15 cellular contexts compared by ENCODE assay signal in genomic region chr3:152280539-152280938, GRCh38. TPM values are rescaled to one million over a fixed set of nuclear protein-coding genes. Genes with fewer than 3 reads are reported as not detected.
A peak's percentile ranks its signal among the peaks of the same experiment; 100 is the strongest.
DNase-seq lines count a peak whose midpoint lies in the region; ATAC-seq and TF ChIP-seq lines count a peak whose summit lies in the region.
"Had no signal": no experiment of that assay in that cellular context is flagged by ENCODE, and none has a peak within 500 bp of the region (broad histone marks: within the 10 kb centered on the region; RNA-seq: fewer than 3 reads in every experiment).

No MANE protein-coding gene starts in this region.

- H3K4me2 ChIP-seq in BLaER1 (peak overlapping the region; percentile 54), DND-41 (ENCODE audit: insufficient read depth, low read length) (peak overlapping the region; percentile 33; the same call in 1 of the 2 replicates)

- intact Hi-C loops in activated T-helper 1 cell treated with anti-CD3 and anti-CD28 coated beads, Interleukin-12 subunit alpha, Interleukin-12 subunit beta, Interleukin-2, Interleukin-4 antibody, amounts not matched to agents 30 ng/mL and 10 ng/mL and 1 ng/mL, durations not matched to agents 14 hours and 24 hours and 36 hours (cut with micrococcal nuclease) = no loop called here

- H2AFZ ChIP-seq in DND-41 (ENCODE audit: low read depth, low read length) = no peak overlapping the region

- peaks cover 25% of the 10 kb centered on the region for H3K36me3 Mint-ChIP-seq in activated T-helper 1 cell treated with anti-CD3 and anti-CD28 coated beads, Interleukin-12 subunit alpha, Interleukin-12 subunit beta, Interleukin-2, Interleukin-4 antibody, amounts not matched to agents 30 ng/mL and 10 ng/mL and 1 ng/mL, durations not matched to agents 14 hours and 24 hours and 36 hours (ENCODE audit: low read depth)
- H3K36me3 Mint-ChIP-seq in naive B cell = no peaks in the 10 kb centered on the region

- H4K20me1 ChIP-seq in BLaER1 = peaks cover 97% of the 10 kb centered on the region
- H4K20me1 ChIP-seq in DND-41 (ENCODE audit: insufficient read depth, low read length) = peaks cover 81% of the 10 kb centered on the region

- H3K4me1 ChIP-seq in BLaER1 (peaks cover 56% of the 10 kb centered on the region), DND-41 (ENCODE audit: insufficient read depth, low read length) (peaks cover 94% of the 10 kb centered on the region)

- no peaks in the 10 kb centered on the region for H3K27me3 Mint-ChIP-seq in activated T-helper 1 cell treated with anti-CD3 and anti-CD28 coated beads, Interleukin-12 subunit alpha, Interleukin-12 subunit beta, Interleukin-2, Interleukin-4 antibody, amounts not matched to agents 30 ng/mL and 10 ng/mL and 1 ng/mL, durations not matched to agents 14 hours and 24 hours and 36 hours (ENCODE audit: insufficient read depth)
- no peaks in the 10 kb centered on the region for H3K27me3 Mint-ChIP-seq in naive B cell

- DNase-seq in DND-41 = no peak
- DNase-seq in activated T-helper 1 cell treated with anti-CD3 and anti-CD28 coated beads, Interleukin-12 subunit alpha, Interleukin-12 subunit beta, Interleukin-2, Interleukin-4 antibody, amounts not matched to agents 30 ng/mL and 10 ng/mL and 1 ng/mL, durations not matched to agents 14 hours and 24 hours and 36 hours (ENCODE audit: low spot score) = no peak
- DNase-seq in naive B cell = no peak
- no peak for DNase-seq in omental fat pad (ENCODE audit: low spot score)
- no peak for DNase-seq in DMS153 (lab: John Stamatoyannopoulos, UW)
- DNase-seq in activated CD8-positive, alpha-beta memory T cell treated with anti-CD3 and anti-CD28 coated beads, Interleukin-2, amount 50 U/mL, for 48 hours = no peak
- DNase-seq in GF-D8 (lab: John Stamatoyannopoulos, UW) = no peak
- DNase-seq: activated CD4-positive, CD25-positive, alpha-beta regulatory T cell treated with anti-CD3 and anti-CD28 coated beads, Interleukin-2, amount 50 U/mL, for 72 hours; adrenal gland; glutamatergic neuron; Kasumi-1; NCI-H2081 treated with DMSO at 0.1 percent for 48 hours; stimulated activated CD4-positive, alpha-beta T cell treated with anti-CD3 and anti-CD28 coated beads, Interleukin-1b, Interleukin-23, amount 100 ng/mL, for 48 hours had no signal

- H3K9me3 Mint-ChIP-seq in activated T-helper 1 cell treated with anti-CD3 and anti-CD28 coated beads, Interleukin-12 subunit alpha, Interleukin-12 subunit beta, Interleukin-2, Interleukin-4 antibody, amounts not matched to agents 30 ng/mL and 10 ng/mL and 1 ng/mL, durations not matched to agents 14 hours and 24 hours and 36 hours = no peaks in the 10 kb centered on the region
- no peaks in the 10 kb centered on the region for H3K9me3 Mint-ChIP-seq in naive B cell

- H3K36me3 ChIP-seq in BLaER1 = no peaks in the 10 kb centered on the region
- 0 out of 2 replicates have a peak, but pooled peaks cover 5% of the 10 kb centered on the region for H3K36me3 ChIP-seq in DND-41 (ENCODE audit: insufficient read depth, low read length)
- H3K36me3 ChIP-seq: adrenal gland had no signal

- H3K4me3 Mint-ChIP-seq in activated T-helper 1 cell treated with anti-CD3 and anti-CD28 coated beads, Interleukin-12 subunit alpha, Interleukin-12 subunit beta, Interleukin-2, Interleukin-4 antibody, amounts not matched to agents 30 ng/mL and 10 ng/mL and 1 ng/mL, durations not matched to agents 14 hours and 24 hours and 36 hours = peak overlapping the region; percentile 57
- peak overlapping the region; percentile 41 to 81 (median 68) for H3K4me3 Mint-ChIP-seq in naive B cell

- H3K4me1 Mint-ChIP-seq in activated T-helper 1 cell treated with anti-CD3 and anti-CD28 coated beads, Interleukin-12 subunit alpha, Interleukin-12 subunit beta, Interleukin-2, Interleukin-4 antibody, amounts not matched to agents 30 ng/mL and 10 ng/mL and 1 ng/mL, durations not matched to agents 14 hours and 24 hours and 36 hours (ENCODE audit: low read depth) = peaks cover 85% of the 10 kb centered on the region
- peaks cover 61 to 86% (median 70%) of the 10 kb centered on the region in 3 donors for H3K4me1 Mint-ChIP-seq in naive B cell

- no peaks in the 10 kb centered on the region for H3K9me3 ChIP-seq in BLaER1
- H3K9me3 ChIP-seq in DND-41 (ENCODE audit: insufficient read depth, low read length, severe bottlenecking) = no peaks in the 10 kb centered on the region
- H3K9me3 ChIP-seq: adrenal gland had no signal

- H3K27me3 ChIP-seq in BLaER1 = no peaks in the 10 kb centered on the region
- no peaks in the 10 kb centered on the region for H3K27me3 ChIP-seq in DND-41 (ENCODE audit: insufficient read depth, low read length, poor library complexity)
- H3K27me3 ChIP-seq: adrenal gland had no signal

- H3K9ac ChIP-seq in BLaER1 (no peak overlapping the region), DND-41 (ENCODE audit: low read depth, low read length) (no peak overlapping the region)

- ATAC-seq in DND-41 (ENCODE audit: insufficient read depth, low read depth) (no peak), naive B cell (ENCODE audit: low read depth in 2 of 2) (no peak), omental fat pad (ENCODE audit: low FRiP score) (no peak)

- no peak overlapping the region for H3K27ac ChIP-seq in BLaER1
- no peak overlapping the region for H3K27ac ChIP-seq in DND-41 (ENCODE audit: low read length)
- H3K27ac ChIP-seq: C4-2B had no signal

- H3K79me2 ChIP-seq in DND-41 (ENCODE audit: insufficient read depth, low read length) = peaks cover 100% of the 10 kb centered on the region

- peak overlapping the region; percentile 55 for H3K27ac Mint-ChIP-seq in activated T-helper 1 cell treated with anti-CD3 and anti-CD28 coated beads, Interleukin-12 subunit alpha, Interleukin-12 subunit beta, Interleukin-2, Interleukin-4 antibody, amounts not matched to agents 30 ng/mL and 10 ng/mL and 1 ng/mL, durations not matched to agents 14 hours and 24 hours and 36 hours
- peak overlapping the region in 5 of 6 donors; percentile 24 to 89 (median 51) for H3K27ac Mint-ChIP-seq in naive B cell

- TF ChIP-seq CTCF in DND-41 (IDR thresholded peaks at IDR 0.05; ENCODE audit: borderline replicate concordance, extremely low read depth, low read length, poor library complexity, severe bottlenecking) = no peak
- TF ChIP-seq CTCF in omental fat pad (IDR thresholded peaks at IDR 0.05) = no peak

- no peak overlapping the region for H3K4me3 ChIP-seq in BLaER1
- H3K4me3 ChIP-seq in DND-41 (ENCODE audit: low read depth in 1 of 2, low read length in 2 of 2) = no peak overlapping the region
- H3K4me3 ChIP-seq: adrenal gland had no signal

RNA-seq across cellular contexts. Expression of gene MBNL1, which starts 11.8 kb away (rescaled TPM):
- total RNA-seq in activated T-helper 1 cell treated with anti-CD3 and anti-CD28 coated beads, Interleukin-12 subunit alpha, Interleukin-12 subunit beta, Interleukin-2, Interleukin-4 antibody, amounts not matched to agents 30 ng/mL and 10 ng/mL and 1 ng/mL, durations not matched to agents 14 hours and 24 hours and 36 hours = 295 and 308 TPM in 2 replicates
- 100 to 1,000 TPM; 188 to 346 (median 260) TPM for polyA plus RNA-seq in naive B cell (ENCODE audit: low read depth in 6 of 6)
- 100 to 1,000 TPM; 346 to 530 (median 397) TPM for total RNA-seq in omental fat pad
